ENCODE assay signal across 8 cellular contexts in the genomic region with DNA sequence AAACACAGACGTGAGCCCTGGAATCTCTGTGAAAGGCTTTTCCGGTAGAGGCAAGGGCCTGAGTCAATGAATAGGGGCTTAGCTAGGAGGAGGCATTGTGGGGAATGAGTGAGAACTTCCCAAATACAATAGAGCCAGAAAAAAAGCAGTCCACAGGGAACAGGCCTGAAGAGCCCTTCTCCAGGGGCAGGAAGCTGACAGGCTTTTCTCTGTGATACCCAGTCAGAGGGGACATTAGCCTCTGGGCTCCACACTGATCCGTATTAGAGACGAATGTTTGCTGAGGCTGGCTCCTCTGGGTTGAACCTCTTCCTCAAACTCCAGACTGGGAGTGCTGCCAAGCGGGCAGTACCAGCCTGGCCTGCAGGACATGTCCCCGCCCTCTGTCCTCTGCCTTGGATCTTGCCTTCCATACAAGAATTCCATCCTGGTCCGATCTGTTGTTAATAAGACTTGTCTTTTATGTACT. TPM values are rescaled to one million over a fixed set of nuclear protein-coding genes. Genes with fewer than 3 reads are reported as not detected.
DNase-seq lines count a peak whose midpoint lies in the region; ATAC-seq and TF ChIP-seq lines count a peak whose summit lies in the region.

No MANE protein-coding gene starts in this region.

- intact Hi-C loops in dorsolateral prefrontal cortex (cut with DNase I): loop anchor here (2.0 to 10.0 kb wide), 8 partner anchors 39 to 577 kb away; partner anchors contain the start of genes INTS6 (in 2 of the 2), ALG11 (in 1 of the 2), ATP7B (in 1 of the 2) and FAM124A (in 1 of the 2)
- intact Hi-C loops in aorta (cut with DNase I): loop anchor here (2.0 to 10.0 kb wide), 6 partner anchors 39 to 357 kb away; partner anchors contain the start of genes INTS6 (in 1 of the 2) and WDFY2 (in 1 of the 2)

- DNase-seq in C1 segment of cervical spinal cord (lab: John Stamatoyannopoulos, UW) (peak in 12 of 14 donors; percentile 10 to 77 (median 60)), NCI-H2107 treated with DMSO at 0.1 percent for 48 hours (lab: John Stamatoyannopoulos, UW; ENCODE audit: unreplicated experiment) (peak; percentile 68), dorsolateral prefrontal cortex (peak; percentile 49 to 80 (median 73)), aorta (peak; percentile 85 to 91), BE2C (no peak)

- H3K36me3 ChIP-seq in mucosa of rectum (ENCODE audit: control insufficient read depth in 2 of 2, insufficient read depth in 2 of 2, low read length in 2 of 2): no peaks in the 10 kb centered on the region
- no peaks in the 10 kb centered on the region for H3K36me3 ChIP-seq in aorta (ENCODE audit: control insufficient read depth in 1 of 2, insufficient read depth in 2 of 2, low read length in 1 of 2)
- no peaks in the 10 kb centered on the region for H3K36me3 ChIP-seq in BE2C

- WGBS in aorta, 2 donors: 5 to 8% methylated on average over 7 of the region's 7 CpGs

- H3K27me3 ChIP-seq in dorsolateral prefrontal cortex (no peaks in the 10 kb centered on the region), mucosa of rectum (ENCODE audit: control insufficient read depth in 2 of 2, insufficient read depth in 2 of 2, low read length in 2 of 2) (no peaks in the 10 kb centered on the region), aorta (ENCODE audit: control insufficient read depth in 1 of 2, insufficient read depth in 2 of 2, low read length in 1 of 2) (no peaks in the 10 kb centered on the region), BE2C (no peaks in the 10 kb centered on the region)

- TF ChIP-seq CTCF in dorsolateral prefrontal cortex (IDR thresholded peaks at IDR 0.05 in 54 of 56, conservative IDR thresholded peaks at IDR 0.05 in 2 of 56; ENCODE audit: low read depth in 1 of 56, partially characterized antibody in 56 of 56) (peak in 9 of 56 donors; percentile 4 to 28 (median 20)), BE2C (IDR thresholded peaks at IDR 0.05; ENCODE audit: low read depth, low read length) (no peak)

- H3K27ac ChIP-seq in dorsolateral prefrontal cortex (peak overlapping the region; percentile 12 to 100 (median 99)), mucosa of rectum (ENCODE audit: low read depth in 2 of 2, low read length in 2 of 2) (peak overlapping the region; percentile 99 to 100), aorta (ENCODE audit: low read depth in 1 of 2, low read length in 2 of 2) (peak overlapping the region; percentile 68 to 96)

- H3K4me1 ChIP-seq in mucosa of rectum (ENCODE audit: control insufficient read depth in 2 of 2, insufficient read depth in 2 of 2, low read length in 2 of 2): peaks cover 31 to 35% of the 10 kb centered on the region in 2 donors
- H3K4me1 ChIP-seq in aorta (ENCODE audit: control insufficient read depth in 1 of 2, insufficient read depth in 2 of 2, low read length in 2 of 2): peaks cover 2 to 6% of the 10 kb centered on the region in 2 donors
- peaks cover 30% of the 10 kb centered on the region for H3K4me1 ChIP-seq in BE2C

- peak overlapping the region; percentile 3 to 100 for H3K9ac ChIP-seq in mucosa of rectum (ENCODE audit: low read depth in 1 of 2, low read length in 2 of 2)

- H3K4me3 ChIP-seq in dorsolateral prefrontal cortex (peak overlapping the region in 6 of 59 donors; percentile 7 to 37 (median 13)), mucosa of rectum (ENCODE audit: low read length in 2 of 2) (no peak overlapping the region), aorta (ENCODE audit: low read length in 2 of 2) (no peak overlapping the region), BE2C (ENCODE audit: low read depth, low read length) (no peak overlapping the region)

- ATAC-seq in aorta (ENCODE audit: low FRiP score): peak; percentile 3
- no peak for ATAC-seq in GM19035 (IDR thresholded peaks at IDR 0.05; ENCODE audit: unreplicated experiment)
- ATAC-seq in GM21737 (IDR thresholded peaks at IDR 0.05; ENCODE audit: unreplicated experiment): no peak

- H3K9me3 ChIP-seq in mucosa of rectum (ENCODE audit: control insufficient read depth in 2 of 2, low read length in 2 of 2) (no peaks in the 10 kb centered on the region), aorta (ENCODE audit: control insufficient read depth, low read length) (no peaks in the 10 kb centered on the region), BE2C (no peaks in the 10 kb centered on the region)

RNA-seq across cellular contexts. Expression of gene DHRS12, which starts 2.3 kb away (rescaled TPM):
- total RNA-seq in dorsolateral prefrontal cortex: 10 to 100 TPM in 91 of 120 experiments, 1 to 10 TPM in 29; 4.6 to 21.3 (median 12.8) TPM
- total RNA-seq in aorta: 10 to 100 TPM; 11.8 to 13.5 TPM
- polyA plus RNA-seq in aorta: 10 to 100 TPM; 15.4 to 23.5 TPM
- 11.0 TPM for polyA plus RNA-seq in BE2C (2012; ENCODE audit: insufficient read depth, insufficient read length, low read depth)

RNA-seq across cellular contexts. Expression of gene TMEM272, which starts 43.3 kb away (rescaled TPM):
- 1 to 10 TPM in 117 of 120 experiments, under 1 TPM in 3; 0.97 to 6.8 (median 2.6) TPM for total RNA-seq in dorsolateral prefrontal cortex
- total RNA-seq in aorta: under 1 TPM; 0.16 to 0.57 TPM
- under 1 TPM in 1 of 2 donors, not detected in 1; 0.03 TPM for polyA plus RNA-seq in aorta
- polyA plus RNA-seq in BE2C (2012; ENCODE audit: insufficient read depth, insufficient read length, low read depth): not detected
